1 cellular context compared by ENCODE assay signal in genomic region chr20:53657289-53657678, GRCh38.
TF ChIP-seq lines count a peak whose summit lies in the region.

No MANE protein-coding gene starts in this region.

TF ChIP-seq in GM12878, 131 proteins besides CTCF, POLR2A, EP300 and RAD21 (continued from another document):
- TF ChIP-seq, protein P1, sequence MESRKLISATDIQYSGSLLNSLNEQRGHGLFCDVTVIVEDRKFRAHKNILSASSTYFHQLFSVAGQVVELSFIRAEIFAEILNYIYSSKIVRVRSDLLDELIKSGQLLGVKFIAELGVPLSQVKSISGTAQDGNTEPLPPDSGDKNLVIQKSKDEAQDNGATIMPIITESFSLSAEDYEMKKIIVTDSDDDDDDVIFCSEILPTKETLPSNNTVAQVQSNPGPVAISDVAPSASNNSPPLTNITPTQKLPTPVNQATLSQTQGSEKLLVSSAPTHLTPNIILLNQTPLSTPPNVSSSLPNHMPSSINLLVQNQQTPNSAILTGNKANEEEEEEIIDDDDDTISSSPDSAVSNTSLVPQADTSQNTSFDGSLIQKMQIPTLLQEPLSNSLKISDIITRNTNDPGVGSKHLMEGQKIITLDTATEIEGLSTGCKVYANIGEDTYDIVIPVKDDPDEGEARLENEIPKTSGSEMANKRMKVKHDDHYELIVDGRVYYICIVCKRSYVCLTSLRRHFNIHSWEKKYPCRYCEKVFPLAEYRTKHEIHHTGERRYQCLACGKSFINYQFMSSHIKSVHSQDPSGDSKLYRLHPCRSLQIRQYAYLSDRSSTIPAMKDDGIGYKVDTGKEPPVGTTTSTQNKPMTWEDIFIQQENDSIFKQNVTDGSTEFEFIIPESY (IDR thresholded peaks at IDR 0.05): no peak
- TF ChIP-seq BCL11A (IDR thresholded peaks at IDR 0.05; ENCODE audit: low read depth, low read length) (no peak), RBBP5 (conservative IDR thresholded peaks at IDR 0.05) (no peak), NKRF (conservative IDR thresholded peaks at IDR 0.05) (no peak), MYC (IDR thresholded peaks at IDR 0.05; ENCODE audit: insufficient read depth, insufficient read length, insufficient replicate concordance, low read length, severe bottlenecking) (no peak), BRCA1 (IDR thresholded peaks at IDR 0.05; ENCODE audit: low read depth, low read length) (no peak), CHD1 (IDR thresholded peaks at IDR 0.05; ENCODE audit: low read depth, low read length) (no peak), TBL1XR1 (IDR thresholded peaks at IDR 0.05; ENCODE audit: low read depth, low read length) (no peak), MEF2B (IDR thresholded peaks at IDR 0.05; ENCODE audit: partially characterized antibody, poor library complexity, severe bottlenecking) (no peak)
